Comparison of ENCODE assay signal across 8 cellular contexts in genomic region chr1:117928881-117929339, GRCh38. TPM values are rescaled to one million over a fixed set of nuclear protein-coding genes. Genes with fewer than 3 reads are reported as not detected.
A peak's percentile ranks its signal among the peaks of the same experiment; 100 is the strongest.
DNase-seq lines count a peak whose midpoint lies in the region; ATAC-seq, FAIRE-seq and TF ChIP-seq lines count a peak whose summit lies in the region.

No MANE protein-coding gene starts in this region.

- DNase-seq in SJCRH30 (peak; percentile 64 to 68), GM12878 (ENCODE audit: low read depth, low spot score) (no peak), hippocampal formation (lab: John Stamatoyannopoulos, UW) (peak; percentile 11 to 43), putamen (ENCODE audit: low spot score) (peak; percentile 20), NCI-H1048 (lab: John Stamatoyannopoulos, UW) (no peak)

- RAD21 ChIA-PET in GM12878 (lab: Charles Lee; ENCODE audit: unreplicated experiment): interaction anchor here (1.5 kb wide), 1 partner anchor 33 kb away, joined by 6 read pairs; no protein-coding TSS in a partner anchor

- peak in 1 of 3 experiments; percentile 17; a peak in 1 of 6 replicates for TF ChIP-seq CTCF in GM12878 (IDR thresholded peaks at IDR 0.05 in 2 of 3, conservative IDR thresholded peaks at IDR 0.05 in 1 of 3; ENCODE audit: control insufficient read depth in 2 of 3, extremely low read depth in 1 of 3, insufficient read depth in 1 of 3, low read depth in 3 of 3, low read length in 3 of 3)

- FAIRE-seq in GM12878 (lab: Jason Lieb, UNC): no peak

- H3K27ac ChIP-seq in SJCRH30 (peak overlapping the region; percentile 64), GM12878 (ENCODE audit: control insufficient read depth, insufficient read depth) (peak overlapping the region; percentile 56; the same call in 1 of the 2 replicates)

- H3K27ac Mint-ChIP-seq in IgD-negative memory B cell: peak overlapping the region; percentile 89 to 95 (median 94)

- no peaks in the 10 kb centered on the region for H3K9me3 Mint-ChIP-seq in IgD-negative memory B cell

- SMC1A ChIA-PET in GM12878 (lab: Charles Lee; ENCODE audit: uncharacterized antibody, unreplicated experiment): interaction anchor here (0.7 to 2.5 kb wide), 7 partner anchors 10 to 1544 kb away, joined by 3 to 8 read pairs (median 4); no protein-coding TSS in a partner anchor

- ATAC-seq in GM21786 (IDR thresholded peaks at IDR 0.05; ENCODE audit: unreplicated experiment) (peak; percentile 40), GM12878 (peak; percentile 73)

- BruUV-seq in GM12878 (replicated peaks; lab: Mats Ljungman, UMichigan): no TSS peak

- peak overlapping the region; percentile 76 for H2AFZ ChIP-seq in GM12878 (ENCODE audit: control insufficient read depth, low read depth, low read length)

- H4K20me1 ChIP-seq in GM12878 (ENCODE audit: control insufficient read depth, insufficient read depth): no peaks in the 10 kb centered on the region; the same call in 1 of the 2 replicates

- WGBS in GM12878 (ENCODE audit: insufficient coverage, insufficient replicate concordance, low lambda C conversion rate, missing lambda C conversion rate): under 1% methylated on average over 24 of the region's 24 CpGs

- H3K4me3 Mint-ChIP-seq in IgD-negative memory B cell: peak overlapping the region; percentile 94 to 100 (median 96)

- H3K27me3 Mint-ChIP-seq in IgD-negative memory B cell: no peaks in the 10 kb centered on the region

- peak overlapping the region; percentile 70 for H3K9ac ChIP-seq in GM12878 (ENCODE audit: control insufficient read depth, insufficient read depth, low read length)

- POLR2A ChIA-PET in GM12878 (lab: Charles Lee): interaction anchor here (0.7 to 1.6 kb wide), 2 partner anchors 35 to 317 kb away, joined by 3 to 5 read pairs; no protein-coding TSS in a partner anchor

- H3K36me3 ChIP-seq in SJCRH30 (peaks cover 8% of the 10 kb centered on the region), GM12878 (ENCODE audit: control insufficient read depth in 2 of 2, insufficient read depth in 2 of 2, low read length in 1 of 2) (no peaks in the 10 kb centered on the region; a peak in 1 of 4 replicates)

- H3K4me3 ChIP-seq in GM08714 (ENCODE audit: low read length) (peak overlapping the region; percentile 89), SJCRH30 (peak overlapping the region; percentile 88), GM12878 (peak overlapping the region; percentile 84)

- peak overlapping the region; percentile 48 for H3K4me2 ChIP-seq in GM12878 (ENCODE audit: control insufficient read depth, insufficient read depth)

- no peaks in the 10 kb centered on the region for H3K27me3 ChIP-seq in SJCRH30
- no peaks in the 10 kb centered on the region for H3K27me3 ChIP-seq in GM12878 (replicated peaks in 1 of 2; ENCODE audit: control insufficient read depth in 2 of 2, insufficient read depth in 2 of 2, low read length in 1 of 2)

- in situ Hi-C loops in GM12878 (cut with MboI): no loop called here

- peaks cover 53% of the 10 kb centered on the region for H3K79me2 ChIP-seq in GM12878 (ENCODE audit: control insufficient read depth, insufficient read depth, low read length)

- no peak for TF ChIP-seq POLR2A in GM12878 (IDR thresholded peaks at IDR 0.05; ENCODE audit: low read depth, low read length)

- TF ChIP-seq EP300 in GM12878 (IDR thresholded peaks at IDR 0.05; ENCODE audit: borderline replicate concordance in 1 of 2, control insufficient read depth in 1 of 2, low read depth in 2 of 2, low read length in 2 of 2): no peak

- H3K9me3 ChIP-seq in SJCRH30 (replicated peaks): no peaks in the 10 kb centered on the region
- no peaks in the 10 kb centered on the region for H3K9me3 ChIP-seq in GM12878 (replicated peaks; ENCODE audit: control insufficient read depth, insufficient read depth, low read length)

- H3K4me1 Mint-ChIP-seq in IgD-negative memory B cell: peaks cover 41 to 49% (median 43%) of the 10 kb centered on the region in 3 donors

- peaks cover 2% of the 10 kb centered on the region for H3K36me3 Mint-ChIP-seq in IgD-negative memory B cell

- CTCF ChIA-PET in GM12878 (lab: Yijun Ruan, JAX): interaction anchor here (0.6 to 5.1 kb wide), 6 partner anchors 30 to 1207 kb away, joined by 3 to 33 read pairs (median 4); no protein-coding TSS in a partner anchor

- H3K4me1 ChIP-seq in SJCRH30 (peaks cover 9% of the 10 kb centered on the region; the same call in 1 of the 2 replicates), GM12878 (ENCODE audit: control insufficient read depth, insufficient read depth, low read length) (0 out of 2 replicates have a peak, but pooled peaks cover 2% of the 10 kb centered on the region)

- TF ChIP-seq RAD21 in GM12878 (IDR thresholded peaks at IDR 0.05; ENCODE audit: insufficient read depth, low read depth, low read length): no peak

- intact Hi-C loops in GM12878 (cut with micrococcal nuclease; ENCODE audit: unreplicated experiment): loop anchor here (5.0 kb wide), 1 partner anchor 1728 kb away; no protein-coding TSS in a partner anchor

TF ChIP-seq in GM12878, 131 proteins besides CTCF, POLR2A, EP300 and RAD21 (continues in another document):
- 0 out of 2 replicates have a peak, but pooled peaks have one; percentile 11 for TF ChIP-seq ZNF687 (IDR thresholded peaks at IDR 0.05)

RNA-seq across cellular contexts. Expression of gene GDAP2, which starts 0.5 kb away (rescaled TPM):
- polyA plus RNA-seq in IgD-negative memory B cell (11.6 TPM), GM12878 (2011; rRNA removed) (19.2 and 26.8 TPM in 2 replicates), GM12878 (2014; fragmentation: Illumina TruSeq; extraction: Trizol) (8.6 and 13.0 TPM in 2 replicates), GM12878 (2014; fragmentation: Nextera tagmentation; extraction: Ambion mirVana) (1 to 10 TPM; 2.6 to 4.0 TPM), GM12878 (2014; rRNA removed) (2.9 and 6.4 TPM in 2 replicates), GM12878 (2016; fragmentation: Nextera tagmentation; extraction: Ambion mirVana) (10 to 100 TPM; 15.9 to 18.3 TPM)
- 33.6 and 34.6 TPM in 2 replicates for total RNA-seq in SJCRH30 (2014; rRNA removed; shearing (Covaris generic))
- total RNA-seq in GM12878 (2013; cell fraction: nucleolus; rRNA removed): 58.1 and 65.3 TPM in 2 replicates
- total RNA-seq in GM12878 (2014; rRNA removed) (10.8 and 13.2 TPM in 2 replicates), GM12878 (2014; rRNA removed; fragmentation: Illumina TruSeq; extraction: Trizol) (12.0 and 12.9 TPM in 2 replicates), GM12878 (2021) (14.1 and 14.8 TPM in 2 replicates)
- polyA plus RNA-seq in GM12878 (2011; ENCODE audit: low read depth): 3.7 TPM
- 6.0 and 7.7 TPM in 2 replicates for polyA plus RNA-seq in GM12878 (2011; cell fraction: cytosol; rRNA removed)
- polyA plus RNA-seq in GM12878 (2011; cell fraction: nucleus; rRNA removed): 9.5 and 11.4 TPM in 2 replicates
- polyA plus RNA-seq in GM12878 (2012): 3.4 and 4.0 TPM in 2 replicates
- 25.3 and 28.9 TPM in 2 replicates for polyA minus RNA-seq in GM12878 (2011; rRNA and poly(A)+ RNA removed)
- polyA minus RNA-seq in GM12878 (2011; cell fraction: cytosol; rRNA and poly(A)+ RNA removed): 7.2 and 7.7 TPM in 2 replicates
- 21.3 and 29.6 TPM in 2 replicates for polyA minus RNA-seq in GM12878 (2011; cell fraction: nucleus; rRNA and poly(A)+ RNA removed)

RNA-seq across cellular contexts. Expression of gene WDR3, which starts 0.6 kb away (rescaled TPM):
- 21.1 TPM for polyA plus RNA-seq in IgD-negative memory B cell
- total RNA-seq in SJCRH30 (2014; rRNA removed; shearing (Covaris generic)): 57.7 and 60.8 TPM in 2 replicates
- 39.9 and 46.4 TPM in 2 replicates for total RNA-seq in GM12878 (2013; cell fraction: nucleolus; rRNA removed)
- 24.0 and 30.2 TPM in 2 replicates for total RNA-seq in GM12878 (2014; rRNA removed)
- 42.6 and 44.2 TPM in 2 replicates for total RNA-seq in GM12878 (2014; rRNA removed; fragmentation: Illumina TruSeq; extraction: Trizol)
- 39.6 and 41.6 TPM in 2 replicates for total RNA-seq in GM12878 (2021)
- 11.2 TPM for polyA plus RNA-seq in GM12878 (2011; ENCODE audit: low read depth)
- polyA plus RNA-seq in GM12878 (2011; rRNA removed): 54.3 and 62.5 TPM in 2 replicates
- polyA plus RNA-seq in GM12878 (2011; cell fraction: cytosol; rRNA removed): 19.5 and 28.0 TPM in 2 replicates
- 24.5 and 30.4 TPM in 2 replicates for polyA plus RNA-seq in GM12878 (2011; cell fraction: nucleus; rRNA removed)
- 13.4 and 18.4 TPM in 2 replicates for polyA plus RNA-seq in GM12878 (2012)
- 59.6 and 62.8 TPM in 2 replicates for polyA plus RNA-seq in GM12878 (2014; fragmentation: Illumina TruSeq; extraction: Trizol)
- polyA plus RNA-seq in GM12878 (2014; fragmentation: Nextera tagmentation; extraction: Ambion mirVana): 10 to 100 TPM; 26.1 to 38.9 TPM
- polyA plus RNA-seq in GM12878 (2014; rRNA removed): 25.9 and 33.0 TPM in 2 replicates
- 10 to 100 TPM; 59.9 to 66.5 TPM for polyA plus RNA-seq in GM12878 (2016; fragmentation: Nextera tagmentation; extraction: Ambion mirVana)
- 61.9 and 141 TPM in 2 replicates for polyA minus RNA-seq in GM12878 (2011; rRNA and poly(A)+ RNA removed)
- polyA minus RNA-seq in GM12878 (2011; cell fraction: cytosol; rRNA and poly(A)+ RNA removed): 11.0 and 23.4 TPM in 2 replicates
- 14.9 and 21.1 TPM in 2 replicates for polyA minus RNA-seq in GM12878 (2011; cell fraction: nucleus; rRNA and poly(A)+ RNA removed)

Comparison
In these comparisons a context has a peak if more than half of its experiments do, and no peak if none do; other contexts are left out.
1. DNase-seq: peak in SJCRH30 (2 of 2), hippocampal formation (2 of 2) and putamen (single experiment); none in GM12878 (single experiment) and NCI-H1048 (single experiment).
2. Peak in every context shown above with its lines, with median percentiles within 50 percentile points of each other: H3K4me3 ChIP-seq.